ENCODE assay signal across 7 cellular contexts in the genomic region with DNA sequence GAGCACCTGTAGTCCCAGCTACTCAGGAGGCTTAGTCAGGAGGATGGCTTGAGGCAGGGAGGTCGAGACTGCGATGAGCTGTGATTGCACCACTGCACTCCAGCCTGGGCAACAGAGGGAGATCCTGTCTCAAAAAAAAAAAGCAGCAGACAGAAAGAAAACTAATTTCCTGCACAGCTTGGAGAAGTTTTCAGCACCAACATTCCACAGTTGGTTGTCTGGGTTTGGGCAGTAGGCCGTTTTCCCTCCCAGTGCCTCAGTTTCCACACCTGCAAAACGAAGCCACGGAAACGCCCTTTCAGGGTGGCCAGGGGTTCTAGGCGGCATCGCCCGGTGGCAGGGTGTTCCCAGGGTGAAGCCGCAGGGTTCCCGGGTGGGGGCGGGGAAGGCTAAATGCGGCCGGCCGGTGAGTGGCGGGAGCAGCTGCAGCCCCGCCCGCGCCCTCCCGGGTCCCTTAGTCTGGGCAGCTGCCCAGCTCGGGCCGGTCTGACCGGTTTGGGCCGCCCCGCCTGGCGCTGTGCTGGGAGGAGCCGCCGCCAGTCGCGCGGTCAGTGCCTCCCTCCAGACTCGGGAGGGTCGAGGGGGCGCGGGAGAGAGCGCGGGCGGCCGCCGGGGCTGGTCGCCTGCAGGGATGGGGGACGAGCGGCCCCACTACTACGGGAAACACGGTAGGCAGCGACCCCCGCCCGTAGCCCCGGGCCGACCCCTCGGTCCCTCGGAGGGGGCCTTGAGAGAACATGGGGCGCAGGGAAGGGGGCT. TPM values are rescaled to one million over a fixed set of nuclear protein-coding genes. Genes with fewer than 3 reads are reported as not detected.
DNase-seq lines count a peak whose midpoint lies in the region; ATAC-seq, FAIRE-seq and TF ChIP-seq lines count a peak whose summit lies in the region.

SLC44A2 (plus strand) TSS at position 551 of the 759 bp plus-strand sequence; CDS start at position 632, 81 bp downstream.

- peaks cover 5 to 8% of the 10 kb centered on the region in 2 donors for H3K36me3 ChIP-seq in kidney (ENCODE audit: control insufficient read depth in 1 of 2, insufficient read depth in 2 of 2, low read length in 2 of 2)
- H3K36me3 ChIP-seq in skeletal muscle tissue (ENCODE audit: control insufficient read depth in 3 of 3, insufficient read depth in 3 of 3, low read length in 3 of 3): peaks cover 18 to 22% (median 19%) of the 10 kb centered on the region in 3 donors

- H3K27ac ChIP-seq in coronary artery: peak within 1 kb of the TSS; percentile 77 to 91
- peak within 1 kb of the TSS; percentile 83 to 90 for H3K27ac ChIP-seq in kidney (ENCODE audit: low read depth in 2 of 2, low read length in 2 of 2)
- H3K27ac ChIP-seq in skeletal muscle tissue (ENCODE audit: low read depth, low read length): peak within 1 kb of the TSS; percentile 87

- intact Hi-C loops in kidney (cut with DNase I): no loop called here

- FAIRE-seq in kidney (lab: Jason Lieb, UNC): no peak

- H3K9me3 ChIP-seq in kidney (ENCODE audit: control insufficient read depth in 1 of 2, low read length in 2 of 2) (no peaks in the 10 kb centered on the region), skeletal muscle tissue (ENCODE audit: control insufficient read depth in 3 of 3, low read length in 3 of 3) (no peaks in the 10 kb centered on the region)

- peak; percentile 25 for DNase-seq in GM20000 (ENCODE audit: low spot score)
- DNase-seq in NCI-H510A treated with DMSO at 0.1 percent for 48 hours (lab: John Stamatoyannopoulos, UW): peak; percentile 81
- peak; percentile 83 for DNase-seq in coronary artery (ENCODE audit: low spot score)
- peak; percentile 95 for DNase-seq in kidney
- DNase-seq in KG1 (lab: John Stamatoyannopoulos, UW): no peak

- no peak for TF ChIP-seq CTCF in GM20000 (IDR thresholded peaks at IDR 0.05; ENCODE audit: extremely low read depth, missing control alignments)
- no peak for TF ChIP-seq CTCF in coronary artery (IDR thresholded peaks at IDR 0.05)
- no peak for TF ChIP-seq CTCF in kidney (IDR thresholded peaks at IDR 0.05; ENCODE audit: borderline replicate concordance, extremely low read depth, insufficient read depth)

- H3K4me1 ChIP-seq in kidney (ENCODE audit: control insufficient read depth in 1 of 2, insufficient read depth in 1 of 2, low read depth in 1 of 2, low read length in 2 of 2) (peaks cover 0 to 8% of the 10 kb centered on the region in 2 donors), skeletal muscle tissue (ENCODE audit: control insufficient read depth in 3 of 3, insufficient read depth in 3 of 3, low read length in 3 of 3) (peaks cover 10 to 28% (median 13%) of the 10 kb centered on the region in 3 donors)

- ATAC-seq in HG03135 (IDR thresholded peaks at IDR 0.05; ENCODE audit: unreplicated experiment): no peak

- H3K27me3 ChIP-seq in skeletal muscle tissue (ENCODE audit: control insufficient read depth in 3 of 3, insufficient read depth in 3 of 3, low read length in 3 of 3): no peaks in the 10 kb centered on the region

- H3K4me3 ChIP-seq in coronary artery (peak within 1 kb of the TSS; percentile 81), kidney (ENCODE audit: low read length in 2 of 2) (peak within 1 kb of the TSS; percentile 54 to 72), skeletal muscle tissue (ENCODE audit: low read length in 3 of 3) (peak within 1 kb of the TSS; percentile 76 to 85 (median 84))

- H3K9ac ChIP-seq in kidney (ENCODE audit: low read length in 2 of 2) (peak within 1 kb of the TSS; percentile 84 to 85), skeletal muscle tissue (ENCODE audit: low read depth in 1 of 3, low read length in 3 of 3) (peak within 1 kb of the TSS; percentile 90 to 95 (median 91))

RNA-seq across cellular contexts. Expression of gene SLC44A2, which starts in this region (rescaled TPM):
- total RNA-seq in kidney (345 TPM), skeletal muscle tissue (41.2 TPM)
- polyA plus RNA-seq in kidney (ENCODE audit: insufficient read depth, low read depth, low replicate concordance): 150 TPM
